In genomic region chr1:37485902-37486679, GRCh38 we compare ENCODE assay signal across 9 cellular contexts. TPM values are rescaled to one million over a fixed set of nuclear protein-coding genes. Genes with fewer than 3 reads are reported as not detected.
A peak's percentile ranks its signal among the peaks of the same experiment; 100 is the strongest.
DNase-seq lines count a peak whose midpoint lies in the region; ATAC-seq, FAIRE-seq and TF ChIP-seq lines count a peak whose summit lies in the region.
"Had no signal": no experiment of that assay in that cellular context is flagged by ENCODE, and none has a peak within 500 bp of the region (broad histone marks: within the 10 kb centered on the region; RNA-seq: fewer than 3 reads in every experiment).

No MANE protein-coding gene starts in this region.

- TF ChIP-seq POLR2A in K562 (conservative IDR thresholded peaks at IDR 0.05) (no peak), tibial nerve (IDR thresholded peaks at IDR 0.05) (no peak)

- H3K4me2 ChIP-seq in K562 (ENCODE audit: insufficient read depth, low read length), result no peak overlapping the region

- H3K27ac ChIP-seq in K562 (ENCODE audit: extremely low read depth, low read depth, low read length) (no peak overlapping the region), liver (ENCODE audit: low read depth in 1 of 2, low read length in 2 of 2) (peak overlapping the region; percentile 51 to 63), tibial nerve (peak overlapping the region in 3 of 4 donors; percentile 60 to 79 (median 76))

- H3K4me1 ChIP-seq in K562 (replicated peaks in 1 of 2; ENCODE audit: control insufficient read depth in 2 of 2, insufficient read depth in 2 of 2, low read length in 2 of 2), result peaks cover 3 to 18% of the 10 kb centered on the region in 2 experiments; a peak in 3 of 5 replicates
- peaks cover 0 to 11% (median 6%) of the 10 kb centered on the region in 4 donors for H3K4me1 ChIP-seq in liver (ENCODE audit: control insufficient read depth in 4 of 4, insufficient read depth in 4 of 4, low read length in 3 of 4)
- H3K4me1 ChIP-seq in tibial nerve, result peaks cover 0 to 29% (median 22%) of the 10 kb centered on the region in 4 donors

- TF ChIP-seq EP300 in K562 (IDR thresholded peaks at IDR 0.05; ENCODE audit: low read length) (no peak), tibial nerve (IDR thresholded peaks at IDR 0.05) (no peak)

- H3K4me1 Mint-ChIP-seq in activated T-cell treated with anti-CD3 and anti-CD28 coated beads, Interleukin-2, amount 50 U/mL, for 24 hours (ENCODE audit: low read depth), result peaks cover 33% of the 10 kb centered on the region

- TF ChIP-seq CTCF in K562 (IDR thresholded peaks at IDR 0.05 in 2 of 3, conservative IDR thresholded peaks at IDR 0.05 in 1 of 3; ENCODE audit: insufficient read depth in 2 of 3, low read depth in 1 of 3, low read length in 3 of 3) (no peak), liver (IDR thresholded peaks at IDR 0.05; ENCODE audit: low read depth, low read length, missing input control) (no peak), tibial nerve (IDR thresholded peaks at IDR 0.05) (no peak)

- ATAC-seq in K562 (no peak), GM21367 (IDR thresholded peaks at IDR 0.05; ENCODE audit: unreplicated experiment) (no peak)

- H3K9ac ChIP-seq in K562 (ENCODE audit: insufficient read depth in 1 of 2, low read depth in 2 of 2, low read length in 2 of 2) (peak overlapping the region in 1 of 2 experiments; percentile 59; a peak in 1 of 4 replicates), liver (ENCODE audit: low read depth in 1 of 2, low read length in 2 of 2) (no peak overlapping the region)

- H3K27me3 ChIP-seq in K562 (ENCODE audit: control insufficient read depth in 2 of 2, insufficient read depth in 2 of 2, low read length in 2 of 2), result no peaks in the 10 kb centered on the region
- no peaks in the 10 kb centered on the region for H3K27me3 ChIP-seq in liver (ENCODE audit: control insufficient read depth in 4 of 4, insufficient read depth in 4 of 4, low read length in 3 of 4)
- H3K27me3 ChIP-seq in tibial nerve, result no peaks in the 10 kb centered on the region

- FAIRE-seq in K562 (lab: Jason Lieb, UNC), result no peak

- H3K36me3 Mint-ChIP-seq in activated T-cell treated with anti-CD3 and anti-CD28 coated beads, Interleukin-2, amount 50 U/mL, for 24 hours (ENCODE audit: low read depth), result peaks cover 66% of the 10 kb centered on the region

- no peak overlapping the region for H3K4me3 ChIP-seq in K562
- H3K4me3 ChIP-seq in liver (ENCODE audit: low read depth in 1 of 3, low read length in 3 of 3), result no peak overlapping the region
- H3K4me3 ChIP-seq in tibial nerve, result no peak overlapping the region

- H3K9me1 ChIP-seq in K562 (ENCODE audit: control insufficient read depth, insufficient read depth, low read length), result no peaks in the 10 kb centered on the region

- POLR2A ChIA-PET in K562 (lab: Yijun Ruan, JAX), result interaction anchor here (0.6 to 6.4 kb wide), 16 partner anchors 10 to 847 kb away, joined by 3 to 118 read pairs (median 4); partner anchors contain the start of genes GNL2, MEAF6, SNIP1 and ZC3H12A

- no peaks in the 10 kb centered on the region for H3K27me3 Mint-ChIP-seq in activated T-cell treated with anti-CD3 and anti-CD28 coated beads, Interleukin-2, amount 50 U/mL, for 24 hours

- no peak overlapping the region for H2AFZ ChIP-seq in K562 (ENCODE audit: low read depth, low read length)

- H3K36me3 ChIP-seq in K562 (ENCODE audit: control insufficient read depth, insufficient read depth, low read length) (peaks cover 63% of the 10 kb centered on the region), liver (ENCODE audit: control insufficient read depth in 4 of 4, insufficient read depth in 3 of 4, low read depth in 1 of 4, low read length in 3 of 4) (peaks cover 13 to 31% (median 24%) of the 10 kb centered on the region in 4 donors), tibial nerve (peaks cover 0 to 67% (median 7%) of the 10 kb centered on the region in 3 donors)

- 79% methylated on average over 6 of the region's 6 CpGs for WGBS in K562 (ENCODE audit: insufficient coverage, low coverage, missing lambda C conversion rate)
- WGBS in liver, result 65% methylated on average over 6 of the region's 6 CpGs
- WGBS in tibial nerve, 2 donors, result 31 to 33% methylated on average over 5 to 6 of the region's 6 CpGs

- no peak for DNase-seq in activated T-cell treated with anti-CD3 and anti-CD28 coated beads, Interleukin-2, amount 50 U/mL, for 24 hours
- DNase-seq in activated T-cell treated with anti-CD3 and anti-CD28 coated beads, Interleukin-2, amount 50 U/mL, for 1 hour, result no peak
- DNase-seq in K562 (ENCODE audit: extremely low read depth in 1 of 4, low spot score in 3 of 4) (no peak), tibial nerve (ENCODE audit: low spot score in 2 of 2) (no peak), NOMO-1 (lab: John Stamatoyannopoulos, UW; ENCODE audit: unreplicated experiment in 2 of 2) (no peak), 8988T (no peak)
- DNase-seq: NCI-H1417 treated with DMSO at 0.1 percent for 48 hours had no signal

- H4K20me1 ChIP-seq in K562 (replicated peaks; ENCODE audit: control insufficient read depth, insufficient read depth, low read length), result no peaks in the 10 kb centered on the region; the same call in 1 of the 2 replicates

- no peaks in the 10 kb centered on the region for H3K9me3 ChIP-seq in K562 (replicated peaks; ENCODE audit: control insufficient read depth, insufficient read depth, low read depth, low read length)
- H3K9me3 ChIP-seq in liver (ENCODE audit: control insufficient read depth in 4 of 4, low read length in 3 of 4), result no peaks in the 10 kb centered on the region
- H3K9me3 ChIP-seq in tibial nerve, result no peaks in the 10 kb centered on the region

- TF ChIP-seq RAD21 in K562 (CRISPR knock-in tag; conservative IDR thresholded peaks at IDR 0.05 in 1 of 2, IDR thresholded peaks at IDR 0.05 in 1 of 2) (no peak), liver (IDR thresholded peaks at IDR 0.05) (no peak)

- no peak overlapping the region for H3K4me3 Mint-ChIP-seq in activated T-cell treated with anti-CD3 and anti-CD28 coated beads, Interleukin-2, amount 50 U/mL, for 24 hours

- in situ Hi-C loops in K562 (cut with MboI), result no loop called here

- CTCF ChIA-PET in K562 (lab: Yijun Ruan, JAX; ENCODE audit: low intra/inter-chr PET ratio), result interaction anchor here (1.0 to 5.3 kb wide), 3 partner anchors 28 to 197 kb away, joined by 3 to 69 read pairs (median 22); no protein-coding TSS in a partner anchor

- intact Hi-C loops in K562 (cut with micrococcal nuclease), result no loop called here

- no peaks in the 10 kb centered on the region for H3K79me2 ChIP-seq in K562 (ENCODE audit: control insufficient read depth, insufficient read depth, low read length)

- no peaks in the 10 kb centered on the region for H3K9me3 Mint-ChIP-seq in activated T-cell treated with anti-CD3 and anti-CD28 coated beads, Interleukin-2, amount 50 U/mL, for 24 hours

- no TSS peak for BruUV-seq in K562 (replicated peaks; lab: Mats Ljungman, UMichigan)

- peak overlapping the region; percentile 66 for H3K27ac Mint-ChIP-seq in activated T-cell treated with anti-CD3 and anti-CD28 coated beads, Interleukin-2, amount 50 U/mL, for 24 hours

TF ChIP-seq in K562, 482 proteins besides CTCF, POLR2A, EP300 and RAD21 (continues in another document):
- 0 out of 2 replicates have a peak, but pooled peaks have one; percentile 41 for TF ChIP-seq BCOR (IDR thresholded peaks at IDR 0.05)
- TF ChIP-seq NFIC (IDR thresholded peaks at IDR 0.05), result 0 out of 2 replicates have a peak, but pooled peaks have one; percentile 13

TF ChIP-seq in liver, 16 proteins besides CTCF, POLR2A, EP300 and RAD21 (continues in another document):
- TF ChIP-seq HNF4G (IDR thresholded peaks at IDR 0.05) (no peak), SP1 (IDR thresholded peaks at IDR 0.05) (no peak), HNF4A (conservative IDR thresholded peaks at IDR 0.05) (no peak)

RNA-seq across cellular contexts. Expression of gene ZC3H12A, which starts 11.7 kb away (rescaled TPM):
- total RNA-seq in K562 (2011; cell fraction: chromatin; rRNA removed; ENCODE audit: low replicate concordance), result 19.0 and 54.2 TPM in 2 replicates
- total RNA-seq in K562 (2011; cell fraction: nucleolus; rRNA removed), result 40.7 and 45.7 TPM in 2 replicates
- total RNA-seq in K562 (2011; cell fraction: nucleoplasm; rRNA removed), result 23.7 and 24.1 TPM in 2 replicates
- total RNA-seq in K562 (2014; rRNA removed) (9.3 and 9.4 TPM in 2 replicates), K562 (2014; rRNA removed; fragmentation: Illumina TruSeq; extraction: Trizol) (1.2 and 1.7 TPM in 2 replicates), K562 (2015; rRNA removed; fragmentation: Illumina TruSeq; extraction: Trizol) (6.7 and 7.1 TPM in 2 replicates), K562 (2021) (9.4 and 11.4 TPM in 2 replicates), liver (10 to 100 TPM in 1 of 2 donors, 1 to 10 TPM in 1; 2.9 to 10.9 TPM), tibial nerve (10 to 100 TPM in 3 of 4 donors, 1 to 10 TPM in 1; 7.9 to 15.7 (median 10.9) TPM)
- polyA plus RNA-seq in K562 (2011; rRNA removed) (7.0 and 8.6 TPM in 2 replicates), K562 (2014; fragmentation: Illumina TruSeq; extraction: Trizol) (4.9 and 6.5 TPM in 2 replicates), K562 (2014; fragmentation: Nextera tagmentation; extraction: Ambion mirVana) (under 1 TPM; 0.14 to 0.22 TPM), K562 (2014; rRNA removed) (9.1 and 11.1 TPM in 2 replicates), liver (1 to 10 TPM; 2.1 to 3.0 TPM)
- polyA plus RNA-seq in K562 (2011; cell fraction: cytosol; rRNA removed), result 8.3 and 15.3 TPM in 2 replicates
- polyA plus RNA-seq in K562 (2011; cell fraction: nucleus; rRNA removed), result 27.9 and 51.1 TPM in 2 replicates
- polyA plus RNA-seq in K562 (2012), result 6.1 and 10.9 TPM in 2 replicates
- 4.5 and 9.7 TPM in 2 replicates for polyA minus RNA-seq in K562 (2011; rRNA and poly(A)+ RNA removed)
- 9.2 and 11.9 TPM in 2 replicates for polyA minus RNA-seq in K562 (2011; cell fraction: cytosol; rRNA and poly(A)+ RNA removed)
- 23.2 and 24.4 TPM in 2 replicates for polyA minus RNA-seq in K562 (2011; cell fraction: nucleus; rRNA and poly(A)+ RNA removed)

RNA-seq across cellular contexts. Expression of gene MEAF6, which starts 28.5 kb away (rescaled TPM):
- total RNA-seq in K562 (2011; cell fraction: chromatin; rRNA removed; ENCODE audit: low replicate concordance), result 74.7 and 79.0 TPM in 2 replicates
- 41.5 and 45.5 TPM in 2 replicates for total RNA-seq in K562 (2011; cell fraction: nucleolus; rRNA removed)
- total RNA-seq in K562 (2011; cell fraction: nucleoplasm; rRNA removed), result 60.9 and 81.0 TPM in 2 replicates
- total RNA-seq in K562 (2014; rRNA removed), result 111 and 137 TPM in 2 replicates
- 95.0 and 113 TPM in 2 replicates for total RNA-seq in K562 (2014; rRNA removed; fragmentation: Illumina TruSeq; extraction: Trizol)
- total RNA-seq in K562 (2015; rRNA removed; fragmentation: Illumina TruSeq; extraction: Trizol), result 89.2 and 92.3 TPM in 2 replicates
- total RNA-seq in K562 (2021), result 86.4 and 93.8 TPM in 2 replicates
- 70.0 and 77.3 TPM in 2 replicates for polyA plus RNA-seq in K562 (2011; rRNA removed)
- 37.7 and 68.5 TPM in 2 replicates for polyA plus RNA-seq in K562 (2011; cell fraction: cytosol; rRNA removed)
- 50.0 and 63.0 TPM in 2 replicates for polyA plus RNA-seq in K562 (2011; cell fraction: nucleus; rRNA removed)
- 67.6 and 77.9 TPM in 2 replicates for polyA plus RNA-seq in K562 (2012)
- polyA plus RNA-seq in K562 (2014; fragmentation: Illumina TruSeq; extraction: Trizol), result 118 and 151 TPM in 2 replicates
- 10 to 100 TPM; 55.0 to 66.3 TPM for polyA plus RNA-seq in K562 (2014; fragmentation: Nextera tagmentation; extraction: Ambion mirVana)
- 109 and 110 TPM in 2 replicates for polyA plus RNA-seq in K562 (2014; rRNA removed)
- 36.0 and 44.0 TPM in 2 replicates for polyA minus RNA-seq in K562 (2011; rRNA and poly(A)+ RNA removed)
- polyA minus RNA-seq in K562 (2011; cell fraction: cytosol; rRNA and poly(A)+ RNA removed), result 20.2 and 28.3 TPM in 2 replicates
- polyA minus RNA-seq in K562 (2011; cell fraction: nucleus; rRNA and poly(A)+ RNA removed), result 30.8 and 52.4 TPM in 2 replicates
- 10 to 100 TPM; 23.5 to 25.3 TPM for total RNA-seq in liver
- 10 to 100 TPM; 18.7 to 18.8 TPM for polyA plus RNA-seq in liver
- total RNA-seq in tibial nerve, result 10 to 100 TPM; 33.3 to 59.4 (median 40.3) TPM
